13 cellular contexts compared by ENCODE assay signal in the genomic region with DNA sequence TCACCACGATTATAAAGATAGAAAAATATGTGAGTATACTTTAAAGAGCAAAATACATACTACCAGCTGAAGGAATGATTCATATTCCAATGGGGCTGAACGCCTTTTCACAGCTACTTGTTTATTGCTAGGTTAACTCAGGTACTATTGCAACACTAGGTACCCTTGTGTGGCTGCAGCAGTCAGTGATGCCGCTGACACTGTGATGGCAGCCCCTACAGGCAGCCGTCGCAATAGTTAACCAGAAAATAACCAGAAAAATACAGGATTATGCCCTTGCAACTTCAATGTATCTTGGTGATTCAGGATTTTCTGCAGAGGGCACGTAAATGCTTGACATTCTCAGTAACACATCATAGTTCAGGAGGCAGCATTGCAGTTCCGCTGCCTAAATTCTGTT. TPM values are rescaled to one million over a fixed set of nuclear protein-coding genes. Genes with fewer than 3 reads are reported as not detected.
DNase-seq lines count a peak whose midpoint lies in the region; TF ChIP-seq lines count a peak whose summit lies in the region.
"Had no signal": no experiment of that assay in that cellular context is flagged by ENCODE, and none has a peak within 500 bp of the region (broad histone marks: within the 10 kb centered on the region; RNA-seq: fewer than 3 reads in every experiment).

No MANE protein-coding gene starts in this region.

- DNase-seq in DMS114 treated with DMSO at 0.1 percent for 48 hours (lab: John Stamatoyannopoulos, UW; ENCODE audit: unreplicated experiment) (peak; percentile 16), HT1080 (ENCODE audit: low read depth) (peak; percentile 11), mesendoderm (peak; percentile 59), cerebellum (ENCODE audit: low spot score) (no peak), GOT3 (lab: John Stamatoyannopoulos, UW) (no peak)
- DNase-seq in activated CD4-positive, alpha-beta T cell treated with anti-CD3 and anti-CD28 coated beads for 4 hours: no peak
- DNase-seq: activated naive CD8-positive, alpha-beta T cell treated with anti-CD3 and anti-CD28 coated beads, Interleukin-2, amount 50 U/mL, for 24 hours; effector CD4-positive, alpha-beta T cell; heart right ventricle; NCI-H1417 treated with DMSO at 0.1 percent for 48 hours; psoas muscle; stimulated activated CD4-positive, alpha-beta T cell treated with anti-CD3 and anti-CD28 coated beads, Interleukin-4, amount 100 ng/mL, for 24 hours had no signal

- H3K4me3 ChIP-seq in mesendoderm (ENCODE audit: low read length): no peak overlapping the region

- no peak overlapping the region for H3K27ac ChIP-seq in mesendoderm (ENCODE audit: low read depth, low read length)

- no peak overlapping the region for H4K5ac ChIP-seq in mesendoderm (ENCODE audit: low read length)

- H3K36me3 ChIP-seq in mesendoderm (ENCODE audit: control insufficient read depth, insufficient read depth, low read length): no peaks in the 10 kb centered on the region
- H3K36me3 ChIP-seq: heart right ventricle had no signal

- H3K27ac Mint-ChIP-seq in brain: peak overlapping the region; percentile 70 to 99 (median 98)
- H3K27ac Mint-ChIP-seq: activated naive CD8-positive, alpha-beta T cell treated with anti-CD3 and anti-CD28 coated beads, Interleukin-2, amount 50 U/mL, for 24 hours had no signal

- H2AK5ac ChIP-seq in mesendoderm (ENCODE audit: low read length): no peak overlapping the region

- no peaks in the 10 kb centered on the region for H3K9me3 Mint-ChIP-seq in brain
- H3K9me3 Mint-ChIP-seq: activated naive CD8-positive, alpha-beta T cell treated with anti-CD3 and anti-CD28 coated beads, Interleukin-2, amount 50 U/mL, for 24 hours had no signal

- peaks cover 4% of the 10 kb centered on the region for H3K79me1 ChIP-seq in mesendoderm (ENCODE audit: low read length)

- H3K4me1 Mint-ChIP-seq in brain: peaks cover 36% of the 10 kb centered on the region

- no peak overlapping the region for H3K9ac ChIP-seq in mesendoderm (ENCODE audit: low read length)

- no peaks in the 10 kb centered on the region for H3K27me3 ChIP-seq in mesendoderm (ENCODE audit: insufficient read depth, low read length, poor library complexity)

- peak overlapping the region; percentile 92 to 99 (median 96) for H3K4me3 Mint-ChIP-seq in brain

- no peak overlapping the region for H2BK5ac ChIP-seq in mesendoderm (ENCODE audit: low read length)

- no peak overlapping the region for H3K18ac ChIP-seq in mesendoderm (ENCODE audit: low read length)

- peaks cover 2% of the 10 kb centered on the region for H3K4me1 ChIP-seq in mesendoderm (ENCODE audit: control insufficient read depth, low read depth, low read length)
- H3K4me1 ChIP-seq: psoas muscle had no signal

- H3K56ac ChIP-seq in mesendoderm (ENCODE audit: low read length): no peak overlapping the region

- peak in 1 of 2 experiments; percentile 53 for TF ChIP-seq CTCF in brain (conservative IDR thresholded peaks at IDR 0.05)

- no peak overlapping the region for H3K23ac ChIP-seq in mesendoderm (ENCODE audit: low read length)

- H2BK15ac ChIP-seq in mesendoderm (replicated peaks; ENCODE audit: low read depth): no peak overlapping the region

- peaks cover 17% of the 10 kb centered on the region for H3K79me2 ChIP-seq in mesendoderm (ENCODE audit: control insufficient read depth, insufficient read depth, low read length)

- no peak overlapping the region for H3K4ac ChIP-seq in mesendoderm (ENCODE audit: low read depth, low read length)

- H2BK120ac ChIP-seq in mesendoderm (ENCODE audit: low read depth, low read length): no peak overlapping the region

- no peak overlapping the region for H3K4me2 ChIP-seq in mesendoderm (ENCODE audit: low read length)

- no CpG with 5 or more reads among the region's 7 CpGs for WGBS in mesendoderm (ENCODE audit: extremely low coverage, insufficient coverage, low lambda C conversion rate)

- H3K36me3 Mint-ChIP-seq in brain: no peaks in the 10 kb centered on the region

- H4K8ac ChIP-seq in mesendoderm (ENCODE audit: low read depth, low read length): no peak overlapping the region

- peaks cover 12% of the 10 kb centered on the region for H3K27me3 Mint-ChIP-seq in brain

RNA-seq across cellular contexts. Expression of a gene that starts 1.6 kb away (rescaled TPM):
- 2.0 and 3.1 TPM in 2 replicates for total RNA-seq in HT1080 (2014; rRNA removed; shearing (Covaris generic))
- polyA plus RNA-seq in HT1080 (2015; cell fraction: cytosol; rRNA removed): 4.3 and 5.1 TPM in 2 replicates
- 3.4 and 4.2 TPM in 2 replicates for polyA plus RNA-seq in HT1080 (2015; cell fraction: nucleus; rRNA removed)
- 11.9 TPM for polyA plus RNA-seq in brain (ENCODE audit: insufficient read depth, low read depth, low replicate concordance)
- 10.8 TPM for polyA plus RNA-seq in mesendoderm (2013, experiment 1 of 2)
- polyA plus RNA-seq in mesendoderm (2013, experiment 2 of 2): 12.0 TPM
- total RNA-seq in cerebellum: 34.7 TPM

Comparison
In these comparisons a context has a peak if more than half of its experiments do, and no peak if none do; other contexts are left out.
1. DNase-seq: peak in DMS114 treated with DMSO at 0.1 percent for 48 hours (single experiment), HT1080 (single experiment) and mesendoderm (single experiment); none in cerebellum (single experiment), GOT3 (single experiment) and activated CD4-positive, alpha-beta T cell treated with anti-CD3 and anti-CD28 coated beads for 4 hours (0 of 2).